15 cellular contexts compared by ENCODE assay signal in genomic region chr12:59929091-59929490, GRCh38.
DNase-seq lines count a peak whose midpoint lies in the region; ATAC-seq and TF ChIP-seq lines count a peak whose summit lies in the region.
"Had no signal": no experiment of that assay in that cellular context is flagged by ENCODE, and none has a peak within 500 bp of the region (broad histone marks: within the 10 kb centered on the region; RNA-seq: fewer than 3 reads in every experiment).

No MANE protein-coding gene starts in this region.

- DNase-seq in HCEC 1CT (peak; percentile 85), adipocyte (ENCODE audit: low read depth) (peak; percentile 67), fibroblast of villous mesenchyme (ENCODE audit: low read depth) (peak; percentile 25), MV-4-11 (lab: John Stamatoyannopoulos, UW) (no peak)
- no peak for DNase-seq in activated T-helper 2 cell treated with anti-CD3 and anti-CD28 coated beads, Interferon-gamma antibody, Interleukin-2, Interleukin-4, amounts not matched to agents 10 μg/mL and 5 μg/mL and 100 μg/mL, durations not matched to agents 14 hours and 24 hours and 36 hours (ENCODE audit: low spot score)
- DNase-seq: activated B cell treated with CpG ODN at 0.5 μM for 24 hours; activated CD8-positive, alpha-beta memory T cell treated with anti-CD3 and anti-CD28 coated beads, Interleukin-2, amount 50 U/mL, for 48 hours; COR-L47; naive thymus-derived CD4-positive, alpha-beta T cell; NCI-H1417; stimulated activated CD4-positive, alpha-beta T cell treated with anti-CD3 and anti-CD28 coated beads, Interleukin-2, amount 100 ng/mL, for 24 hours; thyroid gland had no signal

- ATAC-seq in HG02981 (IDR thresholded peaks at IDR 0.05; ENCODE audit: unreplicated experiment) = no peak
- no peak for ATAC-seq in HG03097 (IDR thresholded peaks at IDR 0.05; ENCODE audit: low FRiP score, unreplicated experiment)
- ATAC-seq: activated naive CD4-positive, alpha-beta T cell treated with anti-CD3 and anti-CD28 coated beads, Interleukin-2, amount 50 U/mL, for 72 hours; naive thymus-derived CD4-positive, alpha-beta T cell had no signal

- H3K4me1 ChIP-seq in adipocyte (ENCODE audit: control insufficient read depth, insufficient read depth, low read length) = peaks cover 20% of the 10 kb centered on the region
- H3K4me1 ChIP-seq: thyroid gland had no signal

- H3K9me3 ChIP-seq in adipocyte (ENCODE audit: control insufficient read depth, low read length) = peaks cover 4% of the 10 kb centered on the region
- H3K9me3 ChIP-seq: thyroid gland had no signal

- H3K27me3 ChIP-seq in adipocyte (replicated peaks; ENCODE audit: control insufficient read depth, insufficient read depth, low read length) = no peaks in the 10 kb centered on the region
- H3K27me3 ChIP-seq: thyroid gland had no signal

- no peaks in the 10 kb centered on the region for H3K9me3 Mint-ChIP-seq in activated T-helper 2 cell treated with anti-CD3 and anti-CD28 coated beads, Interferon-gamma antibody, Interleukin-2, Interleukin-4, amounts not matched to agents 10 μg/mL and 5 μg/mL and 100 μg/mL, durations not matched to agents 14 hours and 24 hours and 36 hours

- H3K4me1 Mint-ChIP-seq in activated T-helper 2 cell treated with anti-CD3 and anti-CD28 coated beads, Interferon-gamma antibody, Interleukin-2, Interleukin-4, amounts not matched to agents 10 μg/mL and 5 μg/mL and 100 μg/mL, durations not matched to agents 14 hours and 24 hours and 36 hours (ENCODE audit: low read depth) = no peaks in the 10 kb centered on the region
- H3K4me1 Mint-ChIP-seq: activated B cell treated with CpG ODN at 0.5 μM for 24 hours; naive thymus-derived CD4-positive, alpha-beta T cell had no signal

- no peaks in the 10 kb centered on the region for H3K36me3 Mint-ChIP-seq in activated T-helper 2 cell treated with anti-CD3 and anti-CD28 coated beads, Interferon-gamma antibody, Interleukin-2, Interleukin-4, amounts not matched to agents 10 μg/mL and 5 μg/mL and 100 μg/mL, durations not matched to agents 14 hours and 24 hours and 36 hours (ENCODE audit: low read depth)
- H3K36me3 Mint-ChIP-seq: activated naive CD4-positive, alpha-beta T cell treated with anti-CD3 and anti-CD28 coated beads, Interleukin-2, amount 50 U/mL, for 72 hours; naive thymus-derived CD4-positive, alpha-beta T cell had no signal

- no peak for TF ChIP-seq CTCF in fibroblast of villous mesenchyme (IDR thresholded peaks at IDR 0.05; ENCODE audit: insufficient read depth, low read depth, low read length)

- H3K27me3 Mint-ChIP-seq in activated T-helper 2 cell treated with anti-CD3 and anti-CD28 coated beads, Interferon-gamma antibody, Interleukin-2, Interleukin-4, amounts not matched to agents 10 μg/mL and 5 μg/mL and 100 μg/mL, durations not matched to agents 14 hours and 24 hours and 36 hours (ENCODE audit: low read depth) = no peaks in the 10 kb centered on the region
- H3K27me3 Mint-ChIP-seq: activated B cell treated with CpG ODN at 0.5 μM for 24 hours had no signal

- no peaks in the 10 kb centered on the region for H3K36me3 ChIP-seq in adipocyte (ENCODE audit: control insufficient read depth, insufficient read depth, low read length, severe bottlenecking)
- H3K36me3 ChIP-seq: thyroid gland had no signal

- no peak overlapping the region for H3K9ac ChIP-seq in adipocyte (ENCODE audit: low read length)

- intact Hi-C loops in activated T-helper 2 cell treated with anti-CD3 and anti-CD28 coated beads, Interferon-gamma antibody, Interleukin-2, Interleukin-4, amounts not matched to agents 10 μg/mL and 5 μg/mL and 100 μg/mL, durations not matched to agents 14 hours and 24 hours and 36 hours (cut with micrococcal nuclease) = no loop called here

- H3K4me3 Mint-ChIP-seq in activated T-helper 2 cell treated with anti-CD3 and anti-CD28 coated beads, Interferon-gamma antibody, Interleukin-2, Interleukin-4, amounts not matched to agents 10 μg/mL and 5 μg/mL and 100 μg/mL, durations not matched to agents 14 hours and 24 hours and 36 hours (ENCODE audit: low read depth) = no peak overlapping the region
- H3K4me3 Mint-ChIP-seq: activated B cell treated with CpG ODN at 0.5 μM for 24 hours; naive thymus-derived CD4-positive, alpha-beta T cell had no signal

- H3K4me3 ChIP-seq in adipocyte (ENCODE audit: low read length) (no peak overlapping the region), fibroblast of villous mesenchyme (ENCODE audit: low read depth, low read length) (no peak overlapping the region)
- H3K4me3 ChIP-seq: thyroid gland had no signal

- H3K27ac Mint-ChIP-seq in activated T-helper 2 cell treated with anti-CD3 and anti-CD28 coated beads, Interferon-gamma antibody, Interleukin-2, Interleukin-4, amounts not matched to agents 10 μg/mL and 5 μg/mL and 100 μg/mL, durations not matched to agents 14 hours and 24 hours and 36 hours = no peak overlapping the region
- H3K27ac Mint-ChIP-seq: activated B cell treated with CpG ODN at 0.5 μM for 24 hours; activated naive CD4-positive, alpha-beta T cell treated with anti-CD3 and anti-CD28 coated beads, Interleukin-2, amount 50 U/mL, for 72 hours; naive thymus-derived CD4-positive, alpha-beta T cell had no signal

Comparison
In these comparisons a context has a peak if more than half of its experiments do, and no peak if none do; other contexts are left out.
1. DNase-seq: peak in HCEC 1CT (single experiment), adipocyte (single experiment) and fibroblast of villous mesenchyme (single experiment); none in activated T-helper 2 cell treated with anti-CD3 and anti-CD28 coated beads, Interferon-gamma antibody, Interleukin-2, Interleukin-4, amounts not matched to agents 10 μg/mL and 5 μg/mL and 100 μg/mL, durations not matched to agents 14 hours and 24 hours and 36 hours (single experiment) and MV-4-11 (single experiment).